Comparison of ENCODE assay signal across 12 cellular contexts in genomic region chr3:127632441-127632840, GRCh38. TPM values are rescaled to one million over a fixed set of nuclear protein-coding genes. Genes with fewer than 3 reads are reported as not detected.
DNase-seq lines count a peak whose midpoint lies in the region; ATAC-seq and TF ChIP-seq lines count a peak whose summit lies in the region.
"Had no signal": no experiment of that assay in that cellular context is flagged by ENCODE, and none has a peak within 500 bp of the region (broad histone marks: within the 10 kb centered on the region; RNA-seq: fewer than 3 reads in every experiment).

No MANE protein-coding gene starts in this region.

- H3K9me3 ChIP-seq in WERI-Rb-1 (ENCODE audit: severe bottlenecking) (peaks cover 5% of the 10 kb centered on the region), testis (no peaks in the 10 kb centered on the region)

- intact Hi-C loops in testis (cut with DNase I; ENCODE audit: low total_unique reads): no loop called here

- H3K27me3 ChIP-seq in WERI-Rb-1 (ENCODE audit: insufficient read depth, low read depth, severe bottlenecking): peaks cover 3% of the 10 kb centered on the region
- H3K27me3 ChIP-seq in testis: no peaks in the 10 kb centered on the region

- no peak for TF ChIP-seq POLR2A in testis (IDR thresholded peaks at IDR 0.05)

- peak; percentile 20 for DNase-seq in NCI-H82 (lab: John Stamatoyannopoulos, UW)
- no peak for DNase-seq in NCI-H82 treated with DMSO at 0.1 percent for 48 hours (lab: John Stamatoyannopoulos, UW; ENCODE audit: unreplicated experiment)
- no peak for DNase-seq in WERI-Rb-1
- DNase-seq in left kidney (ENCODE audit: low read depth, low spot score): peak; percentile 53
- DNase-seq in testis: no peak
- DNase-seq in HPDE6-E6E7 (ENCODE audit: extremely low spot score): no peak
- DNase-seq: CD8-positive, alpha-beta T cell; H9; NK-92 treated with Interleukin-12 subunit alpha and Interleukin-12 subunit beta, amount 100 ng/mL, for 24 hours; OCI-M1; RPMI8226 had no signal

- 66 to 74% methylated on average over 3 of the region's 3 CpGs for WGBS in testis, 2 donors

- H3K4me3 ChIP-seq in WERI-Rb-1 (ENCODE audit: low read depth, low read length) (no peak overlapping the region), testis (no peak overlapping the region)

- TF ChIP-seq CTCF in WERI-Rb-1 (IDR thresholded peaks at IDR 0.05; ENCODE audit: low read depth, low read length) (no peak), testis (IDR thresholded peaks at IDR 0.05) (no peak)

- no peak for ATAC-seq in HG02610 (IDR thresholded peaks at IDR 0.05; ENCODE audit: unreplicated experiment)
- ATAC-seq: CD8-positive, alpha-beta T cell had no signal

- peak overlapping the region; percentile 81 for H3K27ac ChIP-seq in WERI-Rb-1
- no peak overlapping the region for H3K27ac ChIP-seq in testis

- H3K4me1 ChIP-seq in testis: peaks cover 7% of the 10 kb centered on the region

- H3K36me3 ChIP-seq in WERI-Rb-1 (no peaks in the 10 kb centered on the region; the same call in 1 of the 2 replicates), testis (ENCODE audit: low read depth, missing control alignments) (no peaks in the 10 kb centered on the region)

RNA-seq across cellular contexts. Expression of gene PODXL2, which starts 3.5 kb away (rescaled TPM):
- 10 to 100 TPM; 71.9 to 88.8 TPM for total RNA-seq in testis
- 51.3 TPM for polyA plus RNA-seq in testis (ENCODE audit: insufficient read depth, low read depth, low replicate concordance)

RNA-seq across cellular contexts. Expression of gene MCM2, which starts 34.2 kb away (rescaled TPM):
- 10 to 100 TPM; 40.8 to 49.3 TPM for total RNA-seq in testis
- 32.5 TPM for polyA plus RNA-seq in testis (ENCODE audit: insufficient read depth, low read depth, low replicate concordance)

RNA-seq across cellular contexts. Expression of gene ABTB1, which starts 40.3 kb away (rescaled TPM):
- total RNA-seq in testis: 10 to 100 TPM; 28.7 to 39.1 TPM
- polyA plus RNA-seq in testis (ENCODE audit: insufficient read depth, low read depth, low replicate concordance): 16.7 TPM

RNA-seq across cellular contexts. Expression of gene TPRA1, which starts 41.9 kb away (rescaled TPM):
- 10 to 100 TPM; 55.7 to 59.3 TPM for total RNA-seq in testis
- 32.6 TPM for polyA plus RNA-seq in testis (ENCODE audit: insufficient read depth, low read depth, low replicate concordance)

Comparison
In these comparisons a context has a peak if more than half of its experiments do, and no peak if none do; other contexts are left out.
1. DNase-seq: peak in NCI-H82 (single experiment) and left kidney (single experiment); none in NCI-H82 treated with DMSO at 0.1 percent for 48 hours (single experiment), WERI-Rb-1 (single experiment), testis (single experiment) and HPDE6-E6E7 (single experiment).